ENCODE assay signal across 8 cellular contexts in the genomic region with DNA sequence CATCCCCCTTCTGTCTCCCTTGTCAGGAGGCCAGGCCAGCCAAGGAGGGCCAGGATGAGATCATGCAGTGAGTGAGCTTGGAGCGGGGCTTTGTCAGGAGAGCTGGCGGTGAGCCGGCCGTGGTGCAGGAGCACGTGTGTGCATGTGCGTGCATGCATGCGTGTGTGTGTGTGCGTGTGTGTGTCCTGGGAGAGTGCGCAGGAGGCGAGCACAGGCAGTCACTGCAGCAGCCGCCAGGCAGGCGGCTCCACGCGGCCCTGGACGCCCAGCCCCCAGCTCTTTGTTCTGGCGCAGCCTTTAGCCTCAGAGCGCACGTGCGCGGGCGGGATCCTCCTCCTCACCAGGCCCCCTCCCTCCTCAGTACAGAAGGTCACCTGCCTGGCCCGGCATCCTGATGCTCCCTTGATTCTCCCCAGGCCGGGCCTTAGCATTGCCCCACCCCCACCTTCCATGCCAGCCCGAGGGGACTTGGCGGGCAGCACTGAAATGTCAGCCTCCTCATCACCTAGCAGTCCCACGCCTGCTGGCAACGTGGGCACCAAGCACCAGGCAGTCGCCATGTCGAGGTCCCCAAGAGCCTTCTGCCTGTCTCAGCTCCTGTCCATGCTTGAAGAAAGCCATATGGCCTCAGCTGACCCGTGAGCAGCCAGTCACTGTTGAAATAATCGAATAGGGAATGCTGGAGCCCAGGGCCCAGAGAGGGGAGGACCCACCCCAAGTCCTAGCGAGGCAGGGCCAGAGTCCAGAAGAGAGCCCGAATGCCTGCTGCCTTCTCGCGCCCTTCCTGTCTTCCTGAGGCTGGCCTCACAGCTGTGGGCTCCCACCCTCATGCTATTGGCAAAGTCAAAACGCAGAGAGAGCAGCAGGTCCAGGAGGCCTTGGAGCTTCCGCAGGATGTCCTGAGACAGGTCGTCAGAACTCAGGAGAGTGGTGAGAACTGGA.
DNase-seq lines count a peak whose midpoint lies in the region; ATAC-seq and TF ChIP-seq lines count a peak whose summit lies in the region.

No MANE protein-coding gene starts in this region.

- TF ChIP-seq CTCF in HFFc6 (IDR thresholded peaks at IDR 0.05) (no peak), cardiac fibroblast (IDR thresholded peaks at IDR 0.05; ENCODE audit: low read depth, low read length) (no peak)

- H3K4me1 Mint-ChIP-seq in HFFc6 (ENCODE audit: low read depth): peaks cover 46% of the 10 kb centered on the region
- H3K4me1 Mint-ChIP-seq in T-helper 17 cell: peaks cover 12% of the 10 kb centered on the region
- H3K4me1 Mint-ChIP-seq in natural killer cell treated with Interleukin-12 subunit alpha and Interleukin-12 subunit beta and Interleukin-15 and Interleukin-18, amount 100 ng/mL, for 72 hours (ENCODE audit: low read depth in 2 of 2): peaks cover 0 to 5% of the 10 kb centered on the region in 2 donors

- H3K27me3 ChIP-seq in iPS-18a (ENCODE audit: control insufficient read depth, insufficient read depth, low read length): no peaks in the 10 kb centered on the region

- H3K36me3 Mint-ChIP-seq in HFFc6 (ENCODE audit: low read depth) (peaks cover 28% of the 10 kb centered on the region), T-helper 17 cell (ENCODE audit: low read depth) (peaks cover 12% of the 10 kb centered on the region)
- no peaks in the 10 kb centered on the region for H3K36me3 Mint-ChIP-seq in natural killer cell treated with Interleukin-12 subunit alpha and Interleukin-12 subunit beta and Interleukin-15 and Interleukin-18, amount 100 ng/mL, for 72 hours

- H3K9ac ChIP-seq in iPS-18a (ENCODE audit: low read length): peak overlapping the region; percentile 67

- no peaks in the 10 kb centered on the region for H3K9me3 Mint-ChIP-seq in HFFc6
- H3K9me3 Mint-ChIP-seq in natural killer cell treated with Interleukin-12 subunit alpha and Interleukin-12 subunit beta and Interleukin-15 and Interleukin-18, amount 100 ng/mL, for 72 hours: no peaks in the 10 kb centered on the region

- H3K27me3 Mint-ChIP-seq in HFFc6 (ENCODE audit: insufficient read depth): peaks cover 17% of the 10 kb centered on the region
- H3K27me3 Mint-ChIP-seq in T-helper 17 cell: no peaks in the 10 kb centered on the region
- H3K27me3 Mint-ChIP-seq in natural killer cell treated with Interleukin-12 subunit alpha and Interleukin-12 subunit beta and Interleukin-15 and Interleukin-18, amount 100 ng/mL, for 72 hours: no peaks in the 10 kb centered on the region

- peaks cover 37% of the 10 kb centered on the region for H3K4me1 ChIP-seq in iPS-18a (ENCODE audit: control insufficient read depth, low read depth, low read length)

- H3K27ac ChIP-seq in iPS-18a (ENCODE audit: low read length): peak overlapping the region; percentile 21

- H3K36me3 ChIP-seq in iPS-18a (ENCODE audit: control insufficient read depth, low read depth, low read length): peaks cover 10% of the 10 kb centered on the region

- H3K4me3 ChIP-seq in cardiac fibroblast (replicated peaks in 1 of 2; ENCODE audit: low read depth in 2 of 2, low read length in 2 of 2) (no peak overlapping the region), iPS-18a (ENCODE audit: low read length) (peak overlapping the region; percentile 4)

- H3K4me3 Mint-ChIP-seq in HFFc6: no peak overlapping the region
- H3K4me3 Mint-ChIP-seq in T-helper 17 cell: no peak overlapping the region
- H3K4me3 Mint-ChIP-seq in natural killer cell treated with Interleukin-12 subunit alpha and Interleukin-12 subunit beta and Interleukin-15 and Interleukin-18, amount 100 ng/mL, for 72 hours: no peak overlapping the region

- H3K27ac Mint-ChIP-seq in HFFc6 (peak overlapping the region; percentile 30), T-helper 17 cell (no peak overlapping the region)
- no peak overlapping the region for H3K27ac Mint-ChIP-seq in natural killer cell treated with Interleukin-12 subunit alpha and Interleukin-12 subunit beta and Interleukin-15 and Interleukin-18, amount 100 ng/mL, for 72 hours

- DNase-seq in HFFc6: peak; percentile 68
- DNase-seq in cardiac fibroblast (ENCODE audit: low read depth in 2 of 2): peak; percentile 78 to 92
- DNase-seq in retina: peak; percentile 94
- no peak for DNase-seq in T-helper 17 cell
- no peak for DNase-seq in natural killer cell treated with Interleukin-12 subunit alpha and Interleukin-12 subunit beta and Interleukin-15 and Interleukin-18, amount 100 ng/mL, for 72 hours (ENCODE audit: low spot score)

- H3K9me3 ChIP-seq in iPS-18a (ENCODE audit: control insufficient read depth, low read depth, low read length) (no peaks in the 10 kb centered on the region), T-helper 17 cell (ENCODE audit: control insufficient read depth, low read length, poor library complexity, severe bottlenecking) (no peaks in the 10 kb centered on the region)

- ATAC-seq in T-helper 17 cell (no peak), GM18502 (IDR thresholded peaks at IDR 0.05; ENCODE audit: poor library complexity, unreplicated experiment) (no peak), GM19351 (IDR thresholded peaks at IDR 0.05; ENCODE audit: unreplicated experiment) (no peak)
- ATAC-seq in natural killer cell treated with Interleukin-12 subunit alpha and Interleukin-12 subunit beta and Interleukin-15 and Interleukin-18, amount 100 ng/mL, for 72 hours: no peak

Comparison
In these comparisons a context has a peak if more than half of its experiments do, and no peak if none do; other contexts are left out.
1. DNase-seq: peak in HFFc6 (single experiment), cardiac fibroblast (2 of 2) and retina (single experiment); none in T-helper 17 cell (0 of 3) and natural killer cell treated with Interleukin-12 subunit alpha and Interleukin-12 subunit beta and Interleukin-15 and Interleukin-18, amount 100 ng/mL, for 72 hours (single experiment).